In genomic region chr19:37412700-37413099, GRCh38 we compare ENCODE assay signal across 3 cellular contexts.
TF ChIP-seq lines count a peak whose summit lies in the region.

No MANE protein-coding gene starts in this region.

TF ChIP-seq in liver, 16 proteins besides CTCF, POLR2A, EP300 and RAD21:
- TF ChIP-seq GABPA (IDR thresholded peaks at IDR 0.05 in 1 of 2, conservative IDR thresholded peaks at IDR 0.05 in 1 of 2) (no peak), EGR1 (IDR thresholded peaks at IDR 0.05; ENCODE audit: low read depth in 2 of 2) (no peak), RXRA (IDR thresholded peaks at IDR 0.05) (no peak), ZBTB33 (IDR thresholded peaks at IDR 0.05) (no peak), HNF4G (IDR thresholded peaks at IDR 0.05) (no peak), FOXA2 (IDR thresholded peaks at IDR 0.05) (no peak), JUND (IDR thresholded peaks at IDR 0.05) (no peak), YY1 (IDR thresholded peaks at IDR 0.05) (no peak)
- TF ChIP-seq, protein P1, sequence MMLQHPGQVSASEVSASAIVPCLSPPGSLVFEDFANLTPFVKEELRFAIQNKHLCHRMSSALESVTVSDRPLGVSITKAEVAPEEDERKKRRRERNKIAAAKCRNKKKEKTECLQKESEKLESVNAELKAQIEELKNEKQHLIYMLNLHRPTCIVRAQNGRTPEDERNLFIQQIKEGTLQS (IDR thresholded peaks at IDR 0.05), result no peak
- TF ChIP-seq, protein P2, sequence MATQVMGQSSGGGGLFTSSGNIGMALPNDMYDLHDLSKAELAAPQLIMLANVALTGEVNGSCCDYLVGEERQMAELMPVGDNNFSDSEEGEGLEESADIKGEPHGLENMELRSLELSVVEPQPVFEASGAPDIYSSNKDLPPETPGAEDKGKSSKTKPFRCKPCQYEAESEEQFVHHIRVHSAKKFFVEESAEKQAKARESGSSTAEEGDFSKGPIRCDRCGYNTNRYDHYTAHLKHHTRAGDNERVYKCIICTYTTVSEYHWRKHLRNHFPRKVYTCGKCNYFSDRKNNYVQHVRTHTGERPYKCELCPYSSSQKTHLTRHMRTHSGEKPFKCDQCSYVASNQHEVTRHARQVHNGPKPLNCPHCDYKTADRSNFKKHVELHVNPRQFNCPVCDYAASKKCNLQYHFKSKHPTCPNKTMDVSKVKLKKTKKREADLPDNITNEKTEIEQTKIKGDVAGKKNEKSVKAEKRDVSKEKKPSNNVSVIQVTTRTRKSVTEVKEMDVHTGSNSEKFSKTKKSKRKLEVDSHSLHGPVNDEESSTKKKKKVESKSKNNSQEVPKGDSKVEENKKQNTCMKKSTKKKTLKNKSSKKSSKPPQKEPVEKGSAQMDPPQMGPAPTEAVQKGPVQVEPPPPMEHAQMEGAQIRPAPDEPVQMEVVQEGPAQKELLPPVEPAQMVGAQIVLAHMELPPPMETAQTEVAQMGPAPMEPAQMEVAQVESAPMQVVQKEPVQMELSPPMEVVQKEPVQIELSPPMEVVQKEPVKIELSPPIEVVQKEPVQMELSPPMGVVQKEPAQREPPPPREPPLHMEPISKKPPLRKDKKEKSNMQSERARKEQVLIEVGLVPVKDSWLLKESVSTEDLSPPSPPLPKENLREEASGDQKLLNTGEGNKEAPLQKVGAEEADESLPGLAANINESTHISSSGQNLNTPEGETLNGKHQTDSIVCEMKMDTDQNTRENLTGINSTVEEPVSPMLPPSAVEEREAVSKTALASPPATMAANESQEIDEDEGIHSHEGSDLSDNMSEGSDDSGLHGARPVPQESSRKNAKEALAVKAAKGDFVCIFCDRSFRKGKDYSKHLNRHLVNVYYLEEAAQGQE (IDR thresholded peaks at IDR 0.05), result no peak

TF ChIP-seq in HepG2, 621 proteins besides CTCF, POLR2A, EP300 and RAD21:
- TF ChIP-seq KLF16 (CRISPR knock-in tag; IDR thresholded peaks at IDR 0.05) (no peak), POGZ (CRISPR knock-in tag; IDR thresholded peaks at IDR 0.05) (no peak), GZF1 (CRISPR knock-in tag; IDR thresholded peaks at IDR 0.05) (no peak), ZNF441 (CRISPR knock-in tag; IDR thresholded peaks at IDR 0.05; ENCODE audit: borderline replicate concordance) (no peak), AGO1 (IDR thresholded peaks at IDR 0.05; ENCODE audit: low read depth, low read length, poor library complexity, severe bottlenecking) (no peak), PRDM10 (CRISPR knock-in tag; IDR thresholded peaks at IDR 0.05; ENCODE audit: low read depth) (no peak), SMAD1 (CRISPR knock-in tag; IDR thresholded peaks at IDR 0.05; ENCODE audit: borderline replicate concordance, low read depth) (no peak)
- TF ChIP-seq, protein P3, sequence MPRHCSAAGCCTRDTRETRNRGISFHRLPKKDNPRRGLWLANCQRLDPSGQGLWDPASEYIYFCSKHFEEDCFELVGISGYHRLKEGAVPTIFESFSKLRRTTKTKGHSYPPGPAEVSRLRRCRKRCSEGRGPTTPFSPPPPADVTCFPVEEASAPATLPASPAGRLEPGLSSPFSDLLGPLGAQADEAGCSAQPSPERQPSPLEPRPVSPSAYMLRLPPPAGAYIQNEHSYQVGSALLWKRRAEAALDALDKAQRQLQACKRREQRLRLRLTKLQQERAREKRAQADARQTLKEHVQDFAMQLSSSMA (CRISPR knock-in tag; IDR thresholded peaks at IDR 0.05), result no peak
TF ChIP-seq in HepG2: peak in this region for 0.

TF ChIP-seq in IMR-90, 13 proteins besides CTCF, POLR2A, EP300 and RAD21:
- TF ChIP-seq BHLHE40 (IDR thresholded peaks at IDR 0.05; ENCODE audit: low read depth, low read length), result no peak
- TF ChIP-seq MAFK (IDR thresholded peaks at IDR 0.05; ENCODE audit: low read depth, low read length), result no peak
- no peak for TF ChIP-seq FOS (IDR thresholded peaks at IDR 0.05; ENCODE audit: low read depth, low read length)
- TF ChIP-seq MXI1 (IDR thresholded peaks at IDR 0.05; ENCODE audit: borderline replicate concordance, low read depth, low read length), result no peak
- no peak for TF ChIP-seq RCOR1 (IDR thresholded peaks at IDR 0.05; ENCODE audit: insufficient replicate concordance, low read length)
- TF ChIP-seq SMC3 (IDR thresholded peaks at IDR 0.05; ENCODE audit: low read depth, low read length), result no peak
- TF ChIP-seq NFE2L2 (IDR thresholded peaks at IDR 0.05; ENCODE audit: low read depth, low read length), result no peak
- TF ChIP-seq CEBPB (IDR thresholded peaks at IDR 0.05; ENCODE audit: low read depth, low read length), result no peak
- no peak for TF ChIP-seq RFX5 (IDR thresholded peaks at IDR 0.05; ENCODE audit: low read depth, low read length)
- TF ChIP-seq ELK1 (IDR thresholded peaks at IDR 0.05; ENCODE audit: borderline replicate concordance, low read depth, low read length), result no peak
- TF ChIP-seq CHD1 (IDR thresholded peaks at IDR 0.05; ENCODE audit: low read depth, low read length), result no peak
- TF ChIP-seq, protein P4, sequence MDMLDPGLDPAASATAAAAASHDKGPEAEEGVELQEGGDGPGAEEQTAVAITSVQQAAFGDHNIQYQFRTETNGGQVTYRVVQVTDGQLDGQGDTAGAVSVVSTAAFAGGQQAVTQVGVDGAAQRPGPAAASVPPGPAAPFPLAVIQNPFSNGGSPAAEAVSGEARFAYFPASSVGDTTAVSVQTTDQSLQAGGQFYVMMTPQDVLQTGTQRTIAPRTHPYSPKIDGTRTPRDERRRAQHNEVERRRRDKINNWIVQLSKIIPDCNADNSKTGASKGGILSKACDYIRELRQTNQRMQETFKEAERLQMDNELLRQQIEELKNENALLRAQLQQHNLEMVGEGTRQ (IDR thresholded peaks at IDR 0.05; ENCODE audit: low read depth, low read length), result no peak
- no peak for TF ChIP-seq MAZ (IDR thresholded peaks at IDR 0.05; ENCODE audit: borderline replicate concordance, low read depth, low read length)
